1 cellular context compared by ENCODE assay signal in the genomic region with DNA sequence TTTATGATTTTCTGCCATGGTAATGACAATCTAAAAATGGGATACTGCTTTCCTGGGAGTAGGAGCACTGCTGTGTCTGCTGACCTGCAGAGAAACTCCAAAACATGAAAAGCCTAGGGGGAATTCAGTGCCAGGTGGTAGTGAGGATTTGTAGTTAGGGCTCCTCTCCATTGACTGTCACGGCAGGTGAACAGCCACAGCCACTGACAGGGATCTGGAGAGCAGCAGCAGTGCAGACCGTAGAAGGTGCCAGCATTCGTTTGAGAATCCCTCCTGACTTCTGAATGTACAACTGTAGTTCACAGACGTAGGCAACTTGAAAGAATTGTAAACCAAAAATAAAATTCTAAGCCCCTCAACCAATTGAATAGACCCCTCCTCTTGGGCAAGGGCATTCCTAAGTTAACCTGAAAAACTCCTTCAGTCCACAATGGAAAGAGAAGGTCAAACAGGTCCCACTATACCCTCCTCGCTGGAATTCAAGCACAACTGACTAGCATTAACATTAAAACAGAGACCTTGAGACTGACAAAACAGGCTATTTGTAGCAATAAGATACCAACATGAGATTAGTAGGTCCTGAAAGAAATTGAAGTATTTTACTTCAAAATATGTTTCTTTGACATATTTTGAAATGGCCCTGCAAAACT.
TF ChIP-seq lines count a peak whose summit lies in the region.

No MANE protein-coding gene starts in this region.

TF ChIP-seq in SK-N-SH, 30 proteins besides CTCF, POLR2A, EP300 and RAD21 (continued from another document):
- no peak for TF ChIP-seq MEF2A (IDR thresholded peaks at IDR 0.05; ENCODE audit: borderline replicate concordance, low read depth)
- TF ChIP-seq SMC3 (IDR thresholded peaks at IDR 0.05; ENCODE audit: low read depth, low read length), result no peak
- TF ChIP-seq POLR2AphosphoS5 (IDR thresholded peaks at IDR 0.05; ENCODE audit: low read depth, low read length), result no peak
- TF ChIP-seq JUND (IDR thresholded peaks at IDR 0.05), result no peak
- TF ChIP-seq TEAD4 (IDR thresholded peaks at IDR 0.05; ENCODE audit: borderline replicate concordance, insufficient read depth), result no peak
- TF ChIP-seq FOXM1 (IDR thresholded peaks at IDR 0.05; ENCODE audit: low read depth), result no peak
- TF ChIP-seq RFX5 (IDR thresholded peaks at IDR 0.05; ENCODE audit: low read length), result no peak
- TF ChIP-seq SIN3A (IDR thresholded peaks at IDR 0.05; ENCODE audit: borderline replicate concordance, low read depth, low read length), result no peak
